18 cellular contexts compared by ENCODE assay signal in genomic region chr5:97839338-97840081, GRCh38.
DNase-seq lines count a peak whose midpoint lies in the region; ATAC-seq, FAIRE-seq and TF ChIP-seq lines count a peak whose summit lies in the region.
"Had no signal": no experiment of that assay in that cellular context is flagged by ENCODE, and none has a peak within 500 bp of the region (broad histone marks: within the 10 kb centered on the region; RNA-seq: fewer than 3 reads in every experiment).

No MANE protein-coding gene starts in this region.

- no peaks in the 10 kb centered on the region for H3K79me2 ChIP-seq in K562 (ENCODE audit: control insufficient read depth, insufficient read depth, low read length)

- TF ChIP-seq EP300 in K562 (IDR thresholded peaks at IDR 0.05; ENCODE audit: low read length), result no peak

- no peak overlapping the region for H3K9ac ChIP-seq in K562 (ENCODE audit: insufficient read depth in 1 of 2, low read depth in 2 of 2, low read length in 2 of 2)

- 64% methylated on average over 2 of the region's 2 CpGs for WGBS in right cardiac atrium
- WGBS in K562 (ENCODE audit: insufficient coverage, low coverage, missing lambda C conversion rate), result 3% methylated on average over 2 of the region's 2 CpGs

- H3K27me3 ChIP-seq in left ventricle myocardium inferior (ENCODE audit: low read depth) (no peaks in the 10 kb centered on the region), right cardiac atrium (ENCODE audit: control insufficient read depth, insufficient read depth) (no peaks in the 10 kb centered on the region), K562 (ENCODE audit: control insufficient read depth in 2 of 2, insufficient read depth in 2 of 2, low read length in 2 of 2) (no peaks in the 10 kb centered on the region)
- H3K27me3 ChIP-seq: heart right ventricle had no signal

- no peak for TF ChIP-seq RAD21 in K562 (CRISPR knock-in tag; conservative IDR thresholded peaks at IDR 0.05 in 1 of 2, IDR thresholded peaks at IDR 0.05 in 1 of 2)

- no peak overlapping the region for H2AFZ ChIP-seq in K562 (ENCODE audit: low read depth, low read length)

- in situ Hi-C loops in K562 (cut with MboI), result no loop called here

- TF ChIP-seq POLR2A in K562 (conservative IDR thresholded peaks at IDR 0.05), result no peak

- no peaks in the 10 kb centered on the region for H4K20me1 ChIP-seq in K562 (replicated peaks; ENCODE audit: control insufficient read depth, insufficient read depth, low read length)

- ATAC-seq in right cardiac atrium (no peak), K562 (no peak), HG03159 (IDR thresholded peaks at IDR 0.05; ENCODE audit: unreplicated experiment) (no peak)
- ATAC-seq: activated CD8-positive, alpha-beta T cell treated with anti-CD3 and anti-CD28 coated beads for 36 hours; activated T-helper 17 cell treated with anti-CD3 and anti-CD28 coated beads, Interleukin-2, amount 50 U/mL, for 72 hours; naive thymus-derived CD4-positive, alpha-beta T cell had no signal

- peaks cover 28% of the 10 kb centered on the region for H3K4me1 ChIP-seq in left ventricle myocardium inferior
- H3K4me1 ChIP-seq in right cardiac atrium (ENCODE audit: control insufficient read depth, insufficient read depth, low read length), result no peaks in the 10 kb centered on the region
- no peaks in the 10 kb centered on the region for H3K4me1 ChIP-seq in K562 (replicated peaks in 1 of 2; ENCODE audit: control insufficient read depth in 2 of 2, insufficient read depth in 2 of 2, low read length in 2 of 2)
- H3K4me1 ChIP-seq: SJSA1 had no signal

- H3K9me1 ChIP-seq in K562 (ENCODE audit: control insufficient read depth, insufficient read depth, low read length), result no peaks in the 10 kb centered on the region

- BruUV-seq in K562 (replicated peaks; lab: Mats Ljungman, UMichigan), result no TSS peak

- POLR2A ChIA-PET in K562 (lab: Yijun Ruan, JAX), result no interaction called here

- no peak overlapping the region for H3K4me2 ChIP-seq in K562 (ENCODE audit: insufficient read depth, low read length)

- no peaks in the 10 kb centered on the region for H3K9me3 ChIP-seq in left ventricle myocardium inferior (replicated peaks)
- no peaks in the 10 kb centered on the region for H3K9me3 ChIP-seq in right cardiac atrium (ENCODE audit: control insufficient read depth, low read length)
- no peaks in the 10 kb centered on the region; the same call in 1 of the 2 replicates for H3K9me3 ChIP-seq in K562 (replicated peaks; ENCODE audit: control insufficient read depth, insufficient read depth, low read depth, low read length)
- H3K9me3 ChIP-seq: heart right ventricle, SJSA1 had no signal

- FAIRE-seq in K562 (lab: Jason Lieb, UNC), result no peak

- DNase-seq in left ventricle myocardium inferior, result no peak
- no peak for DNase-seq in right cardiac atrium
- no peak for DNase-seq in K562 (ENCODE audit: extremely low read depth in 1 of 4, low spot score in 3 of 4)
- peak; percentile 19 for DNase-seq in foreskin melanocyte
- DNase-seq in activated gamma-delta T cell (lab: John Stamatoyannopoulos, UW), result no peak
- DNase-seq in GF-D8 (lab: John Stamatoyannopoulos, UW), result no peak
- no peak for DNase-seq in SW480 (ENCODE audit: low spot score)
- DNase-seq: activated CD8-positive, alpha-beta T cell treated with anti-CD3 and anti-CD28 coated beads for 36 hours; anterior cingulate cortex; Calu3; effector CD4-positive, alpha-beta T cell; H9; heart right ventricle; naive thymus-derived CD4-positive, alpha-beta T cell; retina had no signal

- H3K4me3 ChIP-seq in left ventricle myocardium inferior, result no peak overlapping the region
- H3K4me3 ChIP-seq in right cardiac atrium (ENCODE audit: low read length), result no peak overlapping the region
- H3K4me3 ChIP-seq in K562, result no peak overlapping the region
- H3K4me3 ChIP-seq: heart right ventricle, SJSA1 had no signal

- peak overlapping the region; percentile 2 for H3K27ac ChIP-seq in left ventricle myocardium inferior (replicated peaks)
- no peak overlapping the region for H3K27ac ChIP-seq in right cardiac atrium (ENCODE audit: low read length)
- no peak overlapping the region for H3K27ac ChIP-seq in K562 (ENCODE audit: extremely low read depth, low read depth, low read length)
- H3K27ac ChIP-seq: SJSA1 had no signal

- intact Hi-C loops in left ventricle myocardium inferior (cut with micrococcal nuclease), result no loop called here
- intact Hi-C loops in right cardiac atrium (cut with DNase I), result no loop called here
- intact Hi-C loops in K562 (cut with micrococcal nuclease), result no loop called here

- TF ChIP-seq CTCF in left ventricle myocardium inferior (IDR thresholded peaks at IDR 0.05; ENCODE audit: borderline replicate concordance) (no peak), K562 (IDR thresholded peaks at IDR 0.05 in 2 of 3, conservative IDR thresholded peaks at IDR 0.05 in 1 of 3; ENCODE audit: insufficient read depth in 2 of 3, low read depth in 1 of 3, low read length in 3 of 3) (no peak)

- CTCF ChIA-PET in K562 (lab: Yijun Ruan, JAX; ENCODE audit: low intra/inter-chr PET ratio), result no interaction called here

- H3K36me3 ChIP-seq in left ventricle myocardium inferior (no peaks in the 10 kb centered on the region), K562 (ENCODE audit: control insufficient read depth, insufficient read depth, low read length) (no peaks in the 10 kb centered on the region)
- H3K36me3 ChIP-seq: heart right ventricle, SJSA1 had no signal

TF ChIP-seq in K562, 482 proteins besides CTCF, POLR2A, EP300 and RAD21:
- TF ChIP-seq NFIC (IDR thresholded peaks at IDR 0.05), result peak; percentile 47; the same call in 1 of the 2 replicates
- TF ChIP-seq, protein P1, sequence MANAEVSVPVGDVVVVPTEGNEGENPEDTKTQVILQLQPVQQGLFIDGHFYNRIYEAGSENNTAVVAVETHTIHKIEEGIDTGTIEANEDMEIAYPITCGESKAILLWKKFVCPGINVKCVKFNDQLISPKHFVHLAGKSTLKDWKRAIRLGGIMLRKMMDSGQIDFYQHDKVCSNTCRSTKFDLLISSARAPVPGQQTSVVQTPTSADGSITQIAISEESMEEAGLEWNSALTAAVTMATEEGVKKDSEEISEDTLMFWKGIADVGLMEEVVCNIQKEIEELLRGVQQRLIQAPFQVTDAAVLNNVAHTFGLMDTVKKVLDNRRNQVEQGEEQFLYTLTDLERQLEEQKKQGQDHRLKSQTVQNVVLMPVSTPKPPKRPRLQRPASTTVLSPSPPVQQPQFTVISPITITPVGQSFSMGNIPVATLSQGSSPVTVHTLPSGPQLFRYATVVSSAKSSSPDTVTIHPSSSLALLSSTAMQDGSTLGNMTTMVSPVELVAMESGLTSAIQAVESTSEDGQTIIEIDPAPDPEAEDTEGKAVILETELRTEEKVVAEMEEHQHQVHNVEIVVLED (CRISPR knock-in tag; IDR thresholded peaks at IDR 0.05), result no peak
